2 cellular contexts compared by ENCODE assay signal in the genomic region with DNA sequence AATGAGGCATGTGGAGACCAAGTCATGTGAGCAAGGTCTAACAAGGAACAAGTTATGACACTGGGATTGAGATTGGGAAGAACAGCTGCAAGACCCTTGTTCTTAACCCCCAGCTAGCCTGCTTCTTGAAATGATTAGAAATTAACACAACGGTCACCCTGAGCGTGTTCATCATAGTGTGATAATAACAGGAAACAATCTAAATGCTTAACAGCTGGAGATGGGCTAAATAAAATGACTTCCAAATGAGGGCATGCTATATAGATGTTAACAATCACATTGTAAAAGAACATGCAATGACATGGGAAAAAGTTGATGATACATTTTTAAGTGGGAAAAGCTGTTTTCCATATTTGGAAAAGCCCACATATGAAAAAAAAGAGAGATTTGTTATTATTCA.
TF ChIP-seq lines count a peak whose summit lies in the region.

No MANE protein-coding gene starts in this region.

TF ChIP-seq in SK-N-SH, 30 proteins besides CTCF, POLR2A, EP300 and RAD21:
- TF ChIP-seq, protein P1, sequence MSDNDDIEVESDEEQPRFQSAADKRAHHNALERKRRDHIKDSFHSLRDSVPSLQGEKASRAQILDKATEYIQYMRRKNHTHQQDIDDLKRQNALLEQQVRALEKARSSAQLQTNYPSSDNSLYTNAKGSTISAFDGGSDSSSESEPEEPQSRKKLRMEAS (IDR thresholded peaks at IDR 0.05; ENCODE audit: low read depth), result no peak
- no peak for TF ChIP-seq MXI1 (IDR thresholded peaks at IDR 0.05; ENCODE audit: low read depth, low read length)
- no peak for TF ChIP-seq EZH2phosphoT487 (IDR thresholded peaks at IDR 0.05; ENCODE audit: borderline replicate concordance, low read depth)
- TF ChIP-seq ELF1 (IDR thresholded peaks at IDR 0.05), result no peak
- no peak for TF ChIP-seq MEF2A (IDR thresholded peaks at IDR 0.05; ENCODE audit: borderline replicate concordance, low read depth)
- TF ChIP-seq FOXJ3 (CRISPR knock-in tag; IDR thresholded peaks at IDR 0.05), result no peak
- TF ChIP-seq, protein P2, sequence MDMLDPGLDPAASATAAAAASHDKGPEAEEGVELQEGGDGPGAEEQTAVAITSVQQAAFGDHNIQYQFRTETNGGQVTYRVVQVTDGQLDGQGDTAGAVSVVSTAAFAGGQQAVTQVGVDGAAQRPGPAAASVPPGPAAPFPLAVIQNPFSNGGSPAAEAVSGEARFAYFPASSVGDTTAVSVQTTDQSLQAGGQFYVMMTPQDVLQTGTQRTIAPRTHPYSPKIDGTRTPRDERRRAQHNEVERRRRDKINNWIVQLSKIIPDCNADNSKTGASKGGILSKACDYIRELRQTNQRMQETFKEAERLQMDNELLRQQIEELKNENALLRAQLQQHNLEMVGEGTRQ (IDR thresholded peaks at IDR 0.05; ENCODE audit: borderline replicate concordance, low read depth, low read length), result no peak
- TF ChIP-seq TEAD4 (IDR thresholded peaks at IDR 0.05; ENCODE audit: borderline replicate concordance, insufficient read depth), result no peak
- no peak for TF ChIP-seq SMC3 (IDR thresholded peaks at IDR 0.05; ENCODE audit: low read depth, low read length)
- no peak for TF ChIP-seq RFX5 (IDR thresholded peaks at IDR 0.05; ENCODE audit: low read length)
- TF ChIP-seq TCF12 (IDR thresholded peaks at IDR 0.05), result no peak
- no peak for TF ChIP-seq REST (IDR thresholded peaks at IDR 0.05; ENCODE audit: low read depth, low read length)
- no peak for TF ChIP-seq IRF3 (IDR thresholded peaks at IDR 0.05; ENCODE audit: low read depth, low read length)
- TF ChIP-seq SIN3A (IDR thresholded peaks at IDR 0.05; ENCODE audit: borderline replicate concordance, low read depth, low read length), result no peak

TF ChIP-seq in SK-N-SH treated with all-trans-retinoic acid at 6 μM for 48 hours, 23 proteins besides CTCF, POLR2A, EP300 and RAD21:
- TF ChIP-seq TCF4 (CRISPR knock-in tag; IDR thresholded peaks at IDR 0.05; ENCODE audit: borderline replicate concordance) (no peak), RARB (CRISPR knock-in tag; IDR thresholded peaks at IDR 0.05) (no peak), TSHZ2 (CRISPR knock-in tag; IDR thresholded peaks at IDR 0.05) (no peak), CREB5 (CRISPR knock-in tag; IDR thresholded peaks at IDR 0.05; ENCODE audit: low read depth) (no peak), PPARA (CRISPR knock-in tag; IDR thresholded peaks at IDR 0.05; ENCODE audit: borderline replicate concordance) (no peak), ESRRG (CRISPR knock-in tag; IDR thresholded peaks at IDR 0.05) (no peak), GLIS3 (CRISPR knock-in tag; IDR thresholded peaks at IDR 0.05) (no peak), ISL1 (CRISPR knock-in tag; IDR thresholded peaks at IDR 0.05) (no peak), OSR1 (CRISPR knock-in tag; IDR thresholded peaks at IDR 0.05) (no peak), TOX (CRISPR knock-in tag; IDR thresholded peaks at IDR 0.05; ENCODE audit: borderline replicate concordance) (no peak), SNAI2 (CRISPR knock-in tag; IDR thresholded peaks at IDR 0.05) (no peak), ZNF565 (CRISPR knock-in tag; conservative IDR thresholded peaks at IDR 0.05; ENCODE audit: low read depth) (no peak), ZNF8 (CRISPR knock-in tag; IDR thresholded peaks at IDR 0.05) (no peak), ZC3H10 (CRISPR knock-in tag; IDR thresholded peaks at IDR 0.05) (no peak), BACH2 (CRISPR knock-in tag; IDR thresholded peaks at IDR 0.05; ENCODE audit: borderline replicate concordance) (no peak), ZFP30 (CRISPR knock-in tag; IDR thresholded peaks at IDR 0.05) (no peak), CSDC2 (CRISPR knock-in tag; IDR thresholded peaks at IDR 0.05) (no peak)
- TF ChIP-seq, protein P3, sequence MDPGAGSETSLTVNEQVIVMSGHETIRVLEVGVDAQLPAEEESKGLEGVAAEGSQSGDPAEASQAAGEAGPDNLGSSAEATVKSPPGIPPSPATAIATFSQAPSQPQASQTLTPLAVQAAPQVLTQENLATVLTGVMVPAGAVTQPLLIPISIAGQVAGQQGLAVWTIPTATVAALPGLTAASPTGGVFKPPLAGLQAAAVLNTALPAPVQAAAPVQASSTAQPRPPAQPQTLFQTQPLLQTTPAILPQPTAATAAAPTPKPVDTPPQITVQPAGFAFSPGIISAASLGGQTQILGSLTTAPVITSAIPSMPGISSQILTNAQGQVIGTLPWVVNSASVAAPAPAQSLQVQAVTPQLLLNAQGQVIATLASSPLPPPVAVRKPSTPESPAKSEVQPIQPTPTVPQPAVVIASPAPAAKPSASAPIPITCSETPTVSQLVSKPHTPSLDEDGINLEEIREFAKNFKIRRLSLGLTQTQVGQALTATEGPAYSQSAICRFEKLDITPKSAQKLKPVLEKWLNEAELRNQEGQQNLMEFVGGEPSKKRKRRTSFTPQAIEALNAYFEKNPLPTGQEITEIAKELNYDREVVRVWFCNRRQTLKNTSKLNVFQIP (CRISPR knock-in tag; IDR thresholded peaks at IDR 0.05; ENCODE audit: borderline replicate concordance, low read depth), result no peak
- TF ChIP-seq, protein P4, sequence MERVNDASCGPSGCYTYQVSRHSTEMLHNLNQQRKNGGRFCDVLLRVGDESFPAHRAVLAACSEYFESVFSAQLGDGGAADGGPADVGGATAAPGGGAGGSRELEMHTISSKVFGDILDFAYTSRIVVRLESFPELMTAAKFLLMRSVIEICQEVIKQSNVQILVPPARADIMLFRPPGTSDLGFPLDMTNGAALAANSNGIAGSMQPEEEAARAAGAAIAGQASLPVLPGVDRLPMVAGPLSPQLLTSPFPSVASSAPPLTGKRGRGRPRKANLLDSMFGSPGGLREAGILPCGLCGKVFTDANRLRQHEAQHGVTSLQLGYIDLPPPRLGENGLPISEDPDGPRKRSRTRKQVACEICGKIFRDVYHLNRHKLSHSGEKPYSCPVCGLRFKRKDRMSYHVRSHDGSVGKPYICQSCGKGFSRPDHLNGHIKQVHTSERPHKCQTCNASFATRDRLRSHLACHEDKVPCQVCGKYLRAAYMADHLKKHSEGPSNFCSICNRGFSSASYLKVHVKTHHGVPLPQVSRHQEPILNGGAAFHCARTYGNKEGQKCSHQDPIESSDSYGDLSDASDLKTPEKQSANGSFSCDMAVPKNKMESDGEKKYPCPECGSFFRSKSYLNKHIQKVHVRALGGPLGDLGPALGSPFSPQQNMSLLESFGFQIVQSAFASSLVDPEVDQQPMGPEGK (CRISPR knock-in tag; IDR thresholded peaks at IDR 0.05; ENCODE audit: borderline replicate concordance), result no peak
